In genomic region chr4:183097251-183098079, GRCh38 we compare ENCODE assay signal across 8 cellular contexts. TPM values are rescaled to one million over a fixed set of nuclear protein-coding genes. Genes with fewer than 3 reads are reported as not detected.
DNase-seq lines count a peak whose midpoint lies in the region; ATAC-seq and TF ChIP-seq lines count a peak whose summit lies in the region.

No MANE protein-coding gene starts in this region.

- H3K79me1 ChIP-seq in trophoblast cell (ENCODE audit: low read length): peaks cover 26% of the 10 kb centered on the region

- ATAC-seq in foreskin keratinocyte: no peak
- no peak for ATAC-seq in HG03439 (IDR thresholded peaks at IDR 0.05; ENCODE audit: unreplicated experiment)
- ATAC-seq in GM21526 (IDR thresholded peaks at IDR 0.05; ENCODE audit: low FRiP score, unreplicated experiment): no peak
- no peak for ATAC-seq in GM19455 (IDR thresholded peaks at IDR 0.05; ENCODE audit: unreplicated experiment)

- no CpG with 5 or more reads among the region's 47 CpGs for WGBS in trophoblast cell (ENCODE audit: extremely low coverage, insufficient coverage, insufficient read length)

- no peak for TF ChIP-seq CTCF in foreskin keratinocyte (conservative IDR thresholded peaks at IDR 0.05)

- H2AK5ac ChIP-seq in trophoblast cell (ENCODE audit: low read length): no peak overlapping the region

- H2BK12ac ChIP-seq in trophoblast cell (ENCODE audit: low read length): peak overlapping the region; percentile 72

- H2BK5ac ChIP-seq in trophoblast cell (ENCODE audit: low read depth, low read length, poor library complexity): peak overlapping the region; percentile 98

- peak overlapping the region; percentile 80 for H3K4me2 ChIP-seq in trophoblast cell (ENCODE audit: low read length)

- peaks cover 9% of the 10 kb centered on the region for H3K4me1 Mint-ChIP-seq in activated T-cell treated with anti-CD3 and anti-CD28 coated beads, Interleukin-2, amount 50 U/mL, for 24 hours (ENCODE audit: low read depth)

- peaks cover 43% of the 10 kb centered on the region for H3K27me3 Mint-ChIP-seq in activated T-cell treated with anti-CD3 and anti-CD28 coated beads, Interleukin-2, amount 50 U/mL, for 24 hours

- H3K27ac Mint-ChIP-seq in activated T-cell treated with anti-CD3 and anti-CD28 coated beads, Interleukin-2, amount 50 U/mL, for 24 hours: peak overlapping the region; percentile 5

- peak overlapping the region; percentile 99 for H4K91ac ChIP-seq in trophoblast cell (ENCODE audit: low read depth, low read length)

- H3K9me3 ChIP-seq in ES-I3 (ENCODE audit: control insufficient read depth, insufficient read depth, low read length): no peaks in the 10 kb centered on the region
- H3K9me3 ChIP-seq in trophoblast cell (ENCODE audit: insufficient read depth, low read depth, low read length): no peaks in the 10 kb centered on the region

- H3K4me1 ChIP-seq in ES-I3 (ENCODE audit: insufficient read depth, low read length) (peaks cover 17% of the 10 kb centered on the region), foreskin keratinocyte (peaks cover 28% of the 10 kb centered on the region), trophoblast cell (ENCODE audit: control insufficient read depth in 1 of 2, insufficient read depth in 2 of 2, low read length in 2 of 2) (peaks cover 6 to 11% of the 10 kb centered on the region in 2 experiments)

- DNase-seq in activated T-cell treated with anti-CD3 and anti-CD28 coated beads, Interleukin-2, amount 50 U/mL, for 24 hours: no peak
- peak in 1 of 2 donors; percentile 25 for DNase-seq in foreskin keratinocyte
- no peak for DNase-seq in trophoblast cell
- DNase-seq in NCI-H2107 (lab: John Stamatoyannopoulos, UW): no peak

- no peak overlapping the region for H3K23ac ChIP-seq in trophoblast cell (ENCODE audit: low read length)

- H3K36me3 Mint-ChIP-seq in activated T-cell treated with anti-CD3 and anti-CD28 coated beads, Interleukin-2, amount 50 U/mL, for 24 hours (ENCODE audit: low read depth): no peaks in the 10 kb centered on the region

- H3K4me3 ChIP-seq in trophoblast cell (ENCODE audit: low read depth, low read length): peak overlapping the region; percentile 82

- H4K12ac ChIP-seq in trophoblast cell (ENCODE audit: low read depth, low read length): peak overlapping the region; percentile 93

- H3K9me3 Mint-ChIP-seq in activated T-cell treated with anti-CD3 and anti-CD28 coated beads, Interleukin-2, amount 50 U/mL, for 24 hours: no peaks in the 10 kb centered on the region

- H2BK120ac ChIP-seq in trophoblast cell (ENCODE audit: insufficient read depth, low read length, poor library complexity): peak overlapping the region; percentile 97

- peak overlapping the region; percentile 93 for H3K18ac ChIP-seq in trophoblast cell (ENCODE audit: low read length)

- H3K4ac ChIP-seq in trophoblast cell (ENCODE audit: low read depth, low read length): peak overlapping the region; percentile 81

- H3K36me3 ChIP-seq in ES-I3 (ENCODE audit: insufficient read depth, low read length): no peaks in the 10 kb centered on the region
- no peaks in the 10 kb centered on the region for H3K36me3 ChIP-seq in trophoblast cell (ENCODE audit: control insufficient read depth in 1 of 2, insufficient read depth in 2 of 2, low read length in 2 of 2)

- peak overlapping the region; percentile 80 for H3K9ac ChIP-seq in ES-I3 (ENCODE audit: low read depth, low read length)
- H3K9ac ChIP-seq in trophoblast cell (ENCODE audit: low read length): peak overlapping the region; percentile 45

- peak overlapping the region; percentile 98 for H3K14ac ChIP-seq in trophoblast cell (ENCODE audit: low read length)

- H2AFZ ChIP-seq in trophoblast cell (ENCODE audit: insufficient read depth, low read length, poor library complexity): peak overlapping the region; percentile 89

- no peaks in the 10 kb centered on the region for H3K27me3 ChIP-seq in foreskin keratinocyte
- H3K27me3 ChIP-seq in trophoblast cell (ENCODE audit: insufficient read depth, low read length): no peaks in the 10 kb centered on the region

- H4K8ac ChIP-seq in trophoblast cell (ENCODE audit: low read depth, low read length): peak overlapping the region; percentile 64

- H3K79me2 ChIP-seq in trophoblast cell (ENCODE audit: control insufficient read depth, insufficient read depth, low read length, poor library complexity): peaks cover 26% of the 10 kb centered on the region

- H3K27ac ChIP-seq in foreskin keratinocyte (peak overlapping the region; percentile 78), trophoblast cell (ENCODE audit: low read depth, low read length) (peak overlapping the region; percentile 100)

- peak overlapping the region; percentile 18 for H3K4me3 Mint-ChIP-seq in activated T-cell treated with anti-CD3 and anti-CD28 coated beads, Interleukin-2, amount 50 U/mL, for 24 hours

RNA-seq across cellular contexts. Expression of gene WWC2, which starts 1.6 kb away (rescaled TPM):
- total RNA-seq in foreskin keratinocyte: 23.2 and 24.7 TPM in 2 replicates
- 2.9 and 3.7 TPM in 2 replicates for polyA plus RNA-seq in foreskin keratinocyte
- polyA plus RNA-seq in trophoblast cell (2013): 21.6 and 22.7 TPM in 2 replicates
